ENCODE assay signal across 18 cellular contexts in the genomic region with DNA sequence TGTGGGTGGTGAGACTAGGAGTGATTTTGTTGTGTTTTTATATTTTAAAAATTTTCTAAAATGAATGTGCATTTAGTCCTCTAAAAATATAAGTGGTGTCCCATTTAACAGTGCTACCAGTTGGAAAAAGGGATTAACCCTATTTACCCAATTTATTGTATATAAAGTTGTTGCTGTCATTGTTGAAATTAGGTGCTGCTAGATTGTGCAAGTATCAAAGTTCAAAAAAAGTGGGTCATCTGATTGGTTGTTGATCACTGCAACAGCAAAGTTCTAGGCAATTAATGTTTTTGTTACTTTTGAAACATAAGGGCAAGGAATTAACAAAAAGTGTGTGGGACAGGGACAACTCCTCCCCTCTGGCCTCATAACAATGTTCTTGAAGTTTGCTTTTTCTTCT. TPM values are rescaled to one million over a fixed set of nuclear protein-coding genes. Genes with fewer than 3 reads are reported as not detected.
DNase-seq lines count a peak whose midpoint lies in the region; ATAC-seq, FAIRE-seq and TF ChIP-seq lines count a peak whose summit lies in the region.
"Had no signal": no experiment of that assay in that cellular context is flagged by ENCODE, and none has a peak within 500 bp of the region (broad histone marks: within the 10 kb centered on the region; RNA-seq: fewer than 3 reads in every experiment).

No MANE protein-coding gene starts in this region.

- no peak overlapping the region for H3K4me3 Mint-ChIP-seq in naive thymus-derived CD4-positive, alpha-beta T cell
- H3K4me3 Mint-ChIP-seq: H9 had no signal

- no peak for ATAC-seq in PC-3
- ATAC-seq in HepG2: no peak
- no peak for ATAC-seq in naive thymus-derived CD4-positive, alpha-beta T cell
- ATAC-seq: GM12878 had no signal

- H3K4me3 ChIP-seq in HFF-Myc (replicated peaks; ENCODE audit: low read depth, low read length) (peak overlapping the region; percentile 54), PC-3 (ENCODE audit: low read length) (no peak overlapping the region), HepG2 (replicated peaks in 1 of 3; ENCODE audit: insufficient read depth in 1 of 3, low read depth in 2 of 3, low read length in 3 of 3) (no peak overlapping the region), small intestine (ENCODE audit: low read depth in 1 of 2, low read length in 2 of 2) (no peak overlapping the region)
- no peak overlapping the region for H3K4me3 ChIP-seq in naive thymus-derived CD4-positive, alpha-beta T cell (ENCODE audit: low read length)
- H3K4me3 ChIP-seq: BLaER1 had no signal

- no peak overlapping the region for H3K27ac ChIP-seq in PC-3 (ENCODE audit: low read length)
- H3K27ac ChIP-seq in HepG2 (ENCODE audit: extremely low read length, insufficient read depth, low read length): no peak overlapping the region
- H3K27ac ChIP-seq in small intestine (ENCODE audit: low read depth in 1 of 2, low read length in 1 of 2): no peak overlapping the region
- no peak overlapping the region for H3K27ac ChIP-seq in naive thymus-derived CD4-positive, alpha-beta T cell (ENCODE audit: low read depth, low read length)
- H3K27ac ChIP-seq: BLaER1, HL-60 had no signal

- H3K27me3 ChIP-seq in PC-3 (ENCODE audit: low read length) (no peaks in the 10 kb centered on the region), HepG2 (ENCODE audit: control insufficient read depth in 1 of 2, insufficient read depth in 2 of 2, low read length in 2 of 2) (no peaks in the 10 kb centered on the region), small intestine (ENCODE audit: control insufficient read depth in 2 of 2, insufficient read depth in 2 of 2, low read length in 2 of 2) (no peaks in the 10 kb centered on the region)
- peaks cover 0 to 2% of the 10 kb centered on the region in 2 donors for H3K27me3 ChIP-seq in naive thymus-derived CD4-positive, alpha-beta T cell (ENCODE audit: control insufficient read depth in 2 of 2, insufficient read depth in 2 of 2, low read length in 2 of 2)

- CTCF ChIA-PET in PC-3 (lab: Charles Lee): no interaction called here
- CTCF ChIA-PET in HepG2 (lab: Yijun Ruan, JAX; ENCODE audit: low intra/inter-chr PET ratio, low total read pairs): no interaction called here
- CTCF ChIA-PET in naive thymus-derived CD4-positive, alpha-beta T cell (lab: Charles Lee): no interaction called here

- H3K4me2 ChIP-seq in PC-3 (ENCODE audit: low read length) (peak overlapping the region; percentile 90; the same call in 1 of the 2 replicates), HepG2 (ENCODE audit: low read depth, low read length) (0 out of 2 replicates have a peak overlapping the region, but pooled peaks have one; percentile 89)
- H3K4me2 ChIP-seq: BLaER1 had no signal

- no peak for TF ChIP-seq POLR2A in HepG2 (IDR thresholded peaks at IDR 0.05; ENCODE audit: insufficient read depth in 1 of 2, low read depth in 2 of 2, low read length in 2 of 2)

- in situ Hi-C loops in HepG2 (cut with HindIII; ENCODE audit: extremely low pct_ligation_motif_present, low pct_unique_long_range_greater_than_20kb): no loop called here

- H3K4me1 Mint-ChIP-seq in naive thymus-derived CD4-positive, alpha-beta T cell: peaks cover 0 to 26% (median 19%) of the 10 kb centered on the region in 7 donors

- H3K36me3 ChIP-seq in PC-3 (ENCODE audit: low read depth, low read length) (no peaks in the 10 kb centered on the region), HepG2 (replicated peaks in 1 of 2; ENCODE audit: control insufficient read depth in 1 of 2, insufficient read depth in 2 of 2, low read length in 2 of 2) (no peaks in the 10 kb centered on the region; a peak in 1 of 5 replicates), small intestine (ENCODE audit: control insufficient read depth in 2 of 2, insufficient read depth in 2 of 2, low read length in 2 of 2) (no peaks in the 10 kb centered on the region)
- H3K36me3 ChIP-seq in naive thymus-derived CD4-positive, alpha-beta T cell (ENCODE audit: control insufficient read depth in 2 of 3, insufficient read depth in 3 of 3, low read length in 3 of 3): no peaks in the 10 kb centered on the region
- H3K36me3 ChIP-seq: BLaER1 had no signal

- intact Hi-C loops in PC-3 (cut with micrococcal nuclease): loop anchor here (5.0 kb wide), 2 partner anchors 37 to 217 kb away; no protein-coding TSS in a partner anchor
- intact Hi-C loops in HepG2 (cut with micrococcal nuclease; ENCODE audit: unreplicated experiment): no loop called here
- intact Hi-C loops in naive thymus-derived CD4-positive, alpha-beta T cell (cut with micrococcal nuclease): loop anchor here (5.0 to 10.0 kb wide), 3 partner anchors 355 to 775 kb away; a partner anchor contains a TSS

- DNase-seq in HFF-Myc (ENCODE audit: extremely low read depth, low read depth) (no peak), PC-3 (no peak), HepG2 (ENCODE audit: low spot score) (no peak), small intestine (peak; percentile 22), DMS79 treated with DMSO at 0.1 percent for 48 hours (lab: John Stamatoyannopoulos, UW) (no peak), NCI-H1694 treated with DMSO at 0.1 percent for 48 hours (lab: John Stamatoyannopoulos, UW) (no peak)
- DNase-seq in naive thymus-derived CD4-positive, alpha-beta T cell: no peak
- DNase-seq: 8988T; CD4-positive, alpha-beta memory T cell; DND-41; EL; H9; IMR-90 had no signal

- no peak for TF ChIP-seq CTCF in HFF-Myc (IDR thresholded peaks at IDR 0.05; ENCODE audit: low read depth, low read length, missing control alignments)
- TF ChIP-seq CTCF in PC-3 (conservative IDR thresholded peaks at IDR 0.05; ENCODE audit: low read depth, low read length): no peak
- TF ChIP-seq CTCF in HepG2 (CRISPR knock-in tag; IDR thresholded peaks at IDR 0.05): no peak

- H3K9me3 Mint-ChIP-seq in naive thymus-derived CD4-positive, alpha-beta T cell: no peaks in the 10 kb centered on the region
- H3K9me3 Mint-ChIP-seq: CD4-positive, alpha-beta memory T cell; H9 had no signal

- no TSS peak for BruUV-seq in PC-3 (replicated peaks; lab: Mats Ljungman, UMichigan)
- BruUV-seq in HepG2 (replicated peaks; lab: Mats Ljungman, UMichigan): no TSS peak

- no peaks in the 10 kb centered on the region for H3K4me1 ChIP-seq in PC-3 (ENCODE audit: insufficient read depth, low read length)
- peaks cover 23% of the 10 kb centered on the region for H3K4me1 ChIP-seq in HepG2 (ENCODE audit: insufficient read depth, low read length)
- H3K4me1 ChIP-seq in small intestine (ENCODE audit: control insufficient read depth in 2 of 2, insufficient read depth in 1 of 2, low read depth in 1 of 2, low read length in 1 of 2): no peaks in the 10 kb centered on the region
- H3K4me1 ChIP-seq in naive thymus-derived CD4-positive, alpha-beta T cell (ENCODE audit: control insufficient read depth in 2 of 2, insufficient read depth in 2 of 2, low read length in 2 of 2): peaks cover 7 to 9% of the 10 kb centered on the region in 2 donors

- H2AFZ ChIP-seq in PC-3 (ENCODE audit: low read length) (no peak overlapping the region), HepG2 (ENCODE audit: low read length) (no peak overlapping the region)

- no peaks in the 10 kb centered on the region for H3K9me2 ChIP-seq in PC-3 (replicated peaks; ENCODE audit: low read length)

- H3K79me2 ChIP-seq in PC-3 (ENCODE audit: low read length) (no peaks in the 10 kb centered on the region), HepG2 (ENCODE audit: insufficient read depth, low read length) (no peaks in the 10 kb centered on the region)

- no peaks in the 10 kb centered on the region for H3F3A ChIP-seq in PC-3 (ENCODE audit: low read length, unreplicated experiment)

- TF ChIP-seq EP300 in HepG2 (IDR thresholded peaks at IDR 0.05; ENCODE audit: low read depth in 2 of 2, low read length in 2 of 2) (no peak), HepG2 (CRISPR knock-in tag; IDR thresholded peaks at IDR 0.05; ENCODE audit: borderline replicate concordance) (no peak)

- FAIRE-seq in HepG2 (lab: Jason Lieb, UNC): no peak
- FAIRE-seq in small intestine (lab: Jason Lieb, UNC): no peak
- FAIRE-seq: GM12878, GM19239, H1 had no signal

- H3K9me3 ChIP-seq in PC-3 (ENCODE audit: low read length) (no peaks in the 10 kb centered on the region), HepG2 (ENCODE audit: low read length) (no peaks in the 10 kb centered on the region), small intestine (ENCODE audit: control insufficient read depth, low read depth) (no peaks in the 10 kb centered on the region)
- H3K9me3 ChIP-seq in naive thymus-derived CD4-positive, alpha-beta T cell (ENCODE audit: control insufficient read depth in 2 of 3, low read length in 3 of 3): no peaks in the 10 kb centered on the region
- H3K9me3 ChIP-seq: BLaER1 had no signal

- H3K9ac ChIP-seq in PC-3 (ENCODE audit: low read length) (no peak overlapping the region), HepG2 (ENCODE audit: insufficient read depth, low read depth, low read length) (no peak overlapping the region)
- H3K9ac ChIP-seq: BLaER1 had no signal

- H4K20me1 ChIP-seq in PC-3 (ENCODE audit: low read length): no peaks in the 10 kb centered on the region
- no peaks in the 10 kb centered on the region for H4K20me1 ChIP-seq in HepG2 (ENCODE audit: insufficient read depth, low read length)

- POLR2A ChIA-PET in PC-3 (lab: Charles Lee; ENCODE audit: unreplicated experiment): no interaction called here
- POLR2A ChIA-PET in HepG2 (lab: Yijun Ruan, JAX): no interaction called here
- POLR2A ChIA-PET in naive thymus-derived CD4-positive, alpha-beta T cell (lab: Charles Lee): no interaction called here

- H3K27ac Mint-ChIP-seq in naive thymus-derived CD4-positive, alpha-beta T cell: no peak overlapping the region

- peaks cover 0 to 4% (median 0%) of the 10 kb centered on the region in 5 donors for H3K36me3 Mint-ChIP-seq in naive thymus-derived CD4-positive, alpha-beta T cell

- TF ChIP-seq RAD21 in HepG2 (CRISPR knock-in tag; IDR thresholded peaks at IDR 0.05): no peak

- peaks cover 3 to 27% (median 10%) of the 10 kb centered on the region in 5 donors for H3K27me3 Mint-ChIP-seq in naive thymus-derived CD4-positive, alpha-beta T cell

RNA-seq across cellular contexts. Expression of a gene that starts 40.6 kb away (rescaled TPM):
- total RNA-seq in PC-3 (2014; rRNA removed): 23.2 and 25.2 TPM in 2 replicates
- total RNA-seq in HepG2 (2016; rRNA removed; fragmentation: Illumina TruSeq; extraction: Trizol): 25.5 and 28.6 TPM in 2 replicates
- total RNA-seq in HepG2 (2016; cell fraction: cytosol; rRNA removed; fragmentation: Illumina TruSeq; extraction: Trizol; ENCODE audit: low read depth): 2.3 TPM in 2 replicates
- total RNA-seq in HepG2 (2016; cell fraction: insoluble cytoplasmic fraction; rRNA removed; fragmentation: Illumina TruSeq; extraction: Trizol): 23.8 and 24.2 TPM in 2 replicates
- total RNA-seq in HepG2 (2016; cell fraction: membrane; rRNA removed; fragmentation: Illumina TruSeq; extraction: Trizol): 11.9 and 13.0 TPM in 2 replicates
- total RNA-seq in HepG2 (2016; cell fraction: nucleus; rRNA removed; fragmentation: Illumina TruSeq; extraction: Trizol): 17.1 and 18.2 TPM in 2 replicates
- 9.9 and 10.8 TPM in 2 replicates for polyA plus RNA-seq in HepG2 (2011; rRNA removed)
- 8.0 and 8.3 TPM in 2 replicates for polyA plus RNA-seq in HepG2 (2011; cell fraction: cytosol; rRNA removed)
- 12.3 and 13.9 TPM in 2 replicates for polyA plus RNA-seq in HepG2 (2011; cell fraction: nucleus; rRNA removed)
- 15.1 and 15.4 TPM in 2 replicates for polyA plus RNA-seq in HepG2 (2012)
- polyA plus RNA-seq in HepG2 (2016; cell fraction: cytosol; fragmentation: Illumina TruSeq; extraction: Trizol; ENCODE audit: low read depth): 0.66 and 0.67 TPM in 2 replicates
- 17.6 and 18.3 TPM in 2 replicates for polyA plus RNA-seq in HepG2 (2016; cell fraction: insoluble cytoplasmic fraction; fragmentation: Illumina TruSeq; extraction: Trizol; ENCODE audit: low read depth)
- polyA plus RNA-seq in HepG2 (2016; cell fraction: membrane; fragmentation: Illumina TruSeq; extraction: Trizol; ENCODE audit: low read depth): 4.1 and 4.5 TPM in 2 replicates
- 21.2 and 21.4 TPM in 2 replicates for polyA plus RNA-seq in HepG2 (2016; cell fraction: nucleus; fragmentation: Illumina TruSeq; extraction: Trizol; ENCODE audit: insufficient read depth, low read depth)
- 36.7 and 42.7 TPM in 2 replicates for polyA minus RNA-seq in HepG2 (2011; rRNA and poly(A)+ RNA removed; ENCODE audit: low replicate concordance)
- polyA minus RNA-seq in HepG2 (2011; cell fraction: cytosol; rRNA and poly(A)+ RNA removed): 14.4 and 15.4 TPM in 2 replicates
- polyA minus RNA-seq in HepG2 (2011; cell fraction: nucleus; rRNA and poly(A)+ RNA removed): 32.1 and 32.2 TPM in 2 replicates
- 1 to 10 TPM; 6.5 to 8.5 (median 7.2) TPM for polyA plus RNA-seq in small intestine
- total RNA-seq in naive thymus-derived CD4-positive, alpha-beta T cell: 10 to 100 TPM; 18.4 to 41.4 (median 25.3) TPM
- 10 to 100 TPM; 10.3 to 10.7 TPM for polyA plus RNA-seq in naive thymus-derived CD4-positive, alpha-beta T cell
